In the genomic region with DNA sequence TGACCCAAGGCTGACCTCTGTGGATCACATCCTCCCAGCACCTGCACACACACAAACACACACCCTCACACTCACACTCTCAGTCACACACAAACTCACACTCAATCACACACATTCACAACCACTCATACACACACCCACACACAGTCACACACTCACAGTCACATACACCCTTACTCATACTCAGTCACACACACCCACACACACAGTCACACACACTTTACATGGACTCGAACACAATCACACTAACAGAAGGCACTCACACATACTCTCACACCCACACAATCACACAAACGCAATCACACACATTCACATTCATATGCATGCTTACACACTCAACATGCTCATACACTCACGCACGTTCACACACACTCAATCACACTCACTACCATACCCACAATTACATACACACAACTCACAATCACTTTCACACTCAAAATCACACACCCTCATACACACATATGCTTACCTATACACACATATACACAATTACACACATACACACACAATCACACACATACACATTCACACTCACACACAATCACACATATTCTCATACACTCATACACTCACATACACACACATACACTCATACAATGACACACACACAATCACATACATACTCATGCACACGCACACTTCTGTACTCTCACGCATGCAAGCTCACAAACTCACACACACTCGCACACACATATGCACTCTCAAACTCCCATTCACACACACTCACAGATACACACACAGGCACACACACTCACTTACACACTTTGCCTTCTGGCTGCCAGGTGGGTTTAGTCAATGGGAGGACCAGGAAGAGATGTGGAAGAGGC, we compare ENCODE assay signal across 1 cellular context.
TF ChIP-seq lines count a peak whose summit lies in the region.

No MANE protein-coding gene starts in this region.

TF ChIP-seq in HepG2, 621 proteins besides CTCF, POLR2A, EP300 and RAD21:
- TF ChIP-seq PLRG1 (conservative IDR thresholded peaks at IDR 0.05) (no peak), TMF1 (CRISPR knock-in tag; IDR thresholded peaks at IDR 0.05; ENCODE audit: low read depth) (no peak), ZNF75D (CRISPR knock-in tag; IDR thresholded peaks at IDR 0.05; ENCODE audit: borderline replicate concordance) (no peak), HOXD1 (CRISPR knock-in tag; IDR thresholded peaks at IDR 0.05) (no peak), XBP1 (CRISPR knock-in tag; IDR thresholded peaks at IDR 0.05) (no peak), ZNF567 (CRISPR knock-in tag; IDR thresholded peaks at IDR 0.05; ENCODE audit: borderline replicate concordance) (no peak), ATM (IDR thresholded peaks at IDR 0.05; ENCODE audit: borderline replicate concordance) (peak; percentile 7; the same call in 1 of the 2 replicates), ZXDC (CRISPR knock-in tag; IDR thresholded peaks at IDR 0.05) (no peak), JARID2 (CRISPR knock-in tag; IDR thresholded peaks at IDR 0.05; ENCODE audit: insufficient replicate concordance) (no peak), WIZ (CRISPR knock-in tag; IDR thresholded peaks at IDR 0.05) (no peak), CENPT (CRISPR knock-in tag; IDR thresholded peaks at IDR 0.05; ENCODE audit: low read depth) (no peak), ZC3H4 (CRISPR knock-in tag; IDR thresholded peaks at IDR 0.05; ENCODE audit: borderline replicate concordance) (no peak), CEBPZ (IDR thresholded peaks at IDR 0.05; ENCODE audit: low read length) (no peak), KAT8 (CRISPR knock-in tag; IDR thresholded peaks at IDR 0.05) (no peak), KDM5A (IDR thresholded peaks at IDR 0.05; ENCODE audit: borderline replicate concordance, low read length) (no peak), ZNF501 (CRISPR knock-in tag; IDR thresholded peaks at IDR 0.05) (no peak), ZNF7 (CRISPR knock-in tag; IDR thresholded peaks at IDR 0.05) (no peak), KDM6A (CRISPR knock-in tag; IDR thresholded peaks at IDR 0.05; ENCODE audit: low read depth) (no peak), GTF2F1 (IDR thresholded peaks at IDR 0.05; ENCODE audit: low read length) (no peak), ZNF703 (CRISPR knock-in tag; IDR thresholded peaks at IDR 0.05; ENCODE audit: borderline replicate concordance) (no peak), FOXP1 (IDR thresholded peaks at IDR 0.05) (0 out of 2 replicates have a peak, but pooled peaks have one; percentile 15), FOXP1 (CRISPR knock-in tag; IDR thresholded peaks at IDR 0.05) (no peak), NFIC (IDR thresholded peaks at IDR 0.05; ENCODE audit: low read length) (no peak), SRSF9 (IDR thresholded peaks at IDR 0.05; ENCODE audit: borderline replicate concordance, insufficient read depth, low read depth, low read length, poor library complexity, severe bottlenecking) (no peak), BHLHE40 (IDR thresholded peaks at IDR 0.05; ENCODE audit: low read length) (no peak), THAP11 (CRISPR knock-in tag; IDR thresholded peaks at IDR 0.05) (no peak), LCORL (IDR thresholded peaks at IDR 0.05) (peak; percentile 23; the same call in 1 of the 2 replicates), LCORL (CRISPR knock-in tag; IDR thresholded peaks at IDR 0.05) (no peak), TP53 (CRISPR knock-in tag; conservative IDR thresholded peaks at IDR 0.05) (no peak), ZBTB14 (CRISPR knock-in tag; IDR thresholded peaks at IDR 0.05) (no peak)
- TF ChIP-seq, protein P1, sequence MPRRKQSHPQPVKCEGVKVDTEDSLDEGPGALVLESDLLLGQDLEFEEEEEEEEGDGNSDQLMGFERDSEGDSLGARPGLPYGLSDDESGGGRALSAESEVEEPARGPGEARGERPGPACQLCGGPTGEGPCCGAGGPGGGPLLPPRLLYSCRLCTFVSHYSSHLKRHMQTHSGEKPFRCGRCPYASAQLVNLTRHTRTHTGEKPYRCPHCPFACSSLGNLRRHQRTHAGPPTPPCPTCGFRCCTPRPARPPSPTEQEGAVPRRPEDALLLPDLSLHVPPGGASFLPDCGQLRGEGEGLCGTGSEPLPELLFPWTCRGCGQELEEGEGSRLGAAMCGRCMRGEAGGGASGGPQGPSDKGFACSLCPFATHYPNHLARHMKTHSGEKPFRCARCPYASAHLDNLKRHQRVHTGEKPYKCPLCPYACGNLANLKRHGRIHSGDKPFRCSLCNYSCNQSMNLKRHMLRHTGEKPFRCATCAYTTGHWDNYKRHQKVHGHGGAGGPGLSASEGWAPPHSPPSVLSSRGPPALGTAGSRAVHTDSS (CRISPR knock-in tag; conservative IDR thresholded peaks at IDR 0.05): no peak
- TF ChIP-seq, protein P2, sequence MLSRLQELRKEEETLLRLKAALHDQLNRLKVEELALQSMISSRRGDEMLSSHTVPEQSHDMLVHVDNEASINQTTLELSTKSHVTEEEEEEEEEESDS (CRISPR knock-in tag; IDR thresholded peaks at IDR 0.05; ENCODE audit: borderline replicate concordance): no peak
- TF ChIP-seq, protein P3, sequence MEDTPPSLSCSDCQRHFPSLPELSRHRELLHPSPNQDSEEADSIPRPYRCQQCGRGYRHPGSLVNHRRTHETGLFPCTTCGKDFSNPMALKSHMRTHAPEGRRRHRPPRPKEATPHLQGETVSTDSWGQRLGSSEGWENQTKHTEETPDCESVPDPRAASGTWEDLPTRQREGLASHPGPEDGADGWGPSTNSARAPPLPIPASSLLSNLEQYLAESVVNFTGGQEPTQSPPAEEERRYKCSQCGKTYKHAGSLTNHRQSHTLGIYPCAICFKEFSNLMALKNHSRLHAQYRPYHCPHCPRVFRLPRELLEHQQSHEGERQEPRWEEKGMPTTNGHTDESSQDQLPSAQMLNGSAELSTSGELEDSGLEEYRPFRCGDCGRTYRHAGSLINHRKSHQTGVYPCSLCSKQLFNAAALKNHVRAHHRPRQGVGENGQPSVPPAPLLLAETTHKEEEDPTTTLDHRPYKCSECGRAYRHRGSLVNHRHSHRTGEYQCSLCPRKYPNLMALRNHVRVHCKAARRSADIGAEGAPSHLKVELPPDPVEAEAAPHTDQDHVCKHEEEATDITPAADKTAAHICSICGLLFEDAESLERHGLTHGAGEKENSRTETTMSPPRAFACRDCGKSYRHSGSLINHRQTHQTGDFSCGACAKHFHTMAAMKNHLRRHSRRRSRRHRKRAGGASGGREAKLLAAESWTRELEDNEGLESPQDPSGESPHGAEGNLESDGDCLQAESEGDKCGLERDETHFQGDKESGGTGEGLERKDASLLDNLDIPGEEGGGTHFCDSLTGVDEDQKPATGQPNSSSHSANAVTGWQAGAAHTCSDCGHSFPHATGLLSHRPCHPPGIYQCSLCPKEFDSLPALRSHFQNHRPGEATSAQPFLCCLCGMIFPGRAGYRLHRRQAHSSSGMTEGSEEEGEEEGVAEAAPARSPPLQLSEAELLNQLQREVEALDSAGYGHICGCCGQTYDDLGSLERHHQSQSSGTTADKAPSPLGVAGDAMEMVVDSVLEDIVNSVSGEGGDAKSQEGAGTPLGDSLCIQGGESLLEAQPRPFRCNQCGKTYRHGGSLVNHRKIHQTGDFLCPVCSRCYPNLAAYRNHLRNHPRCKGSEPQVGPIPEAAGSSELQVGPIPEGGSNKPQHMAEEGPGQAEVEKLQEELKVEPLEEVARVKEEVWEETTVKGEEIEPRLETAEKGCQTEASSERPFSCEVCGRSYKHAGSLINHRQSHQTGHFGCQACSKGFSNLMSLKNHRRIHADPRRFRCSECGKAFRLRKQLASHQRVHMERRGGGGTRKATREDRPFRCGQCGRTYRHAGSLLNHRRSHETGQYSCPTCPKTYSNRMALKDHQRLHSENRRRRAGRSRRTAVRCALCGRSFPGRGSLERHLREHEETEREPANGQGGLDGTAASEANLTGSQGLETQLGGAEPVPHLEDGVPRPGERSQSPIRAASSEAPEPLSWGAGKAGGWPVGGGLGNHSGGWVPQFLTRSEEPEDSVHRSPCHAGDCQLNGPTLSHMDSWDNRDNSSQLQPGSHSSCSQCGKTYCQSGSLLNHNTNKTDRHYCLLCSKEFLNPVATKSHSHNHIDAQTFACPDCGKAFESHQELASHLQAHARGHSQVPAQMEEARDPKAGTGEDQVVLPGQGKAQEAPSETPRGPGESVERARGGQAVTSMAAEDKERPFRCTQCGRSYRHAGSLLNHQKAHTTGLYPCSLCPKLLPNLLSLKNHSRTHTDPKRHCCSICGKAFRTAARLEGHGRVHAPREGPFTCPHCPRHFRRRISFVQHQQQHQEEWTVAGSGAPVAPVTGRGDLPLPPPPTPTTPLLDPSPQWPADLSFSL (CRISPR knock-in tag; IDR thresholded peaks at IDR 0.05): peak; percentile 48; the same call in 1 of the 2 replicates
- TF ChIP-seq, protein P4, sequence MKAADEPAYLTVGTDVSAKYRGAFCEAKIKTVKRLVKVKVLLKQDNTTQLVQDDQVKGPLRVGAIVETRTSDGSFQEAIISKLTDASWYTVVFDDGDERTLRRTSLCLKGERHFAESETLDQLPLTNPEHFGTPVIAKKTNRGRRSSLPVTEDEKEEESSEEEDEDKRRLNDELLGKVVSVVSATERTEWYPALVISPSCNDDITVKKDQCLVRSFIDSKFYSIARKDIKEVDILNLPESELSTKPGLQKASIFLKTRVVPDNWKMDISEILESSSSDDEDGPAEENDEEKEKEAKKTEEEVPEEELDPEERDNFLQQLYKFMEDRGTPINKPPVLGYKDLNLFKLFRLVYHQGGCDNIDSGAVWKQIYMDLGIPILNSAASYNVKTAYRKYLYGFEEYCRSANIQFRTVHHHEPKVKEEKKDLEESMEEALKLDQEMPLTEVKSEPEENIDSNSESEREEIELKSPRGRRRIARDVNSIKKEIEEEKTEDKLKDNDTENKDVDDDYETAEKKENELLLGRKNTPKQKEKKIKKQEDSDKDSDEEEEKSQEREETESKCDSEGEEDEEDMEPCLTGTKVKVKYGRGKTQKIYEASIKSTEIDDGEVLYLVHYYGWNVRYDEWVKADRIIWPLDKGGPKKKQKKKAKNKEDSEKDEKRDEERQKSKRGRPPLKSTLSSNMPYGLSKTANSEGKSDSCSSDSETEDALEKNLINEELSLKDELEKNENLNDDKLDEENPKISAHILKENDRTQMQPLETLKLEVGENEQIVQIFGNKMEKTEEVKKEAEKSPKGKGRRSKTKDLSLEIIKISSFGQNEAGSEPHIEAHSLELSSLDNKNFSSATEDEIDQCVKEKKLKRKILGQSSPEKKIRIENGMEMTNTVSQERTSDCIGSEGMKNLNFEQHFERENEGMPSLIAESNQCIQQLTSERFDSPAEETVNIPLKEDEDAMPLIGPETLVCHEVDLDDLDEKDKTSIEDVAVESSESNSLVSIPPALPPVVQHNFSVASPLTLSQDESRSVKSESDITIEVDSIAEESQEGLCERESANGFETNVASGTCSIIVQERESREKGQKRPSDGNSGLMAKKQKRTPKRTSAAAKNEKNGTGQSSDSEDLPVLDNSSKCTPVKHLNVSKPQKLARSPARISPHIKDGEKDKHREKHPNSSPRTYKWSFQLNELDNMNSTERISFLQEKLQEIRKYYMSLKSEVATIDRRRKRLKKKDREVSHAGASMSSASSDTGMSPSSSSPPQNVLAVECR (CRISPR knock-in tag; IDR thresholded peaks at IDR 0.05; ENCODE audit: borderline replicate concordance): no peak
TF ChIP-seq in HepG2: peak in this region for 4.
